In the genomic region with DNA sequence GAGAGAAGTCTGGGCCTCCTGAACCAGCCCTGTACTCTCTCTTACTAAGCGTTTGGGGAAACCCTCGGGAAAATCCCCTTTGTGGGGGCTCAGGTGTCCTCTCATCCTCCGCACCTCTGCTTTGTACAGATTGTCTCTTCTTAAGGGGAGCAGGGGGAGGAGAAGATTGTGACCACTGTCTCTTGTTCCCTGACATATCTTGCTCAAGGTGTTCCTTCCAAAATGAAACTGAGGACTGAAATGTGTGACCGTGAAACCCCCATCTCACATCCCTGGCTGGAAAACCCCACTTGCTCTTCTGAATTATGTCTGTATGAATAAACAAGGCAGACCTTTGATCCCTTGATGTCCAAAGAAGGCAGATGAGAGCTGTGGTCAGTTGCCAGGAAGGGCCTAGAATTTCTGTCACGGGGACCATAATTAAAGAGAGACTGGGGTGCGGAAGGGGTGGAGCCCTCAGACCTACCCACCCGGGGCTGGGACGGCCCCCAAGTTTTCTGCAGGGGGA, we compare ENCODE assay signal across 11 cellular contexts.
DNase-seq lines count a peak whose midpoint lies in the region; ATAC-seq and TF ChIP-seq lines count a peak whose summit lies in the region.
"Had no signal": no experiment of that assay in that cellular context is flagged by ENCODE, and none has a peak within 500 bp of the region (broad histone marks: within the 10 kb centered on the region; RNA-seq: fewer than 3 reads in every experiment).

No MANE protein-coding gene starts in this region.

- ATAC-seq in GM19328 (IDR thresholded peaks at IDR 0.05; ENCODE audit: unreplicated experiment) (peak; percentile 67), HG02610 (IDR thresholded peaks at IDR 0.05; ENCODE audit: unreplicated experiment) (peak; percentile 74), HG03354 (IDR thresholded peaks at IDR 0.05; ENCODE audit: poor library complexity, severe bottlenecking, unreplicated experiment) (peak; percentile 70), right cardiac atrium (no peak)

- TF ChIP-seq CTCF in GM12875 (IDR thresholded peaks at IDR 0.05; ENCODE audit: borderline replicate concordance, insufficient read depth, low read depth, low read length): no peak

- peak overlapping the region; percentile 23 for H3K4me3 ChIP-seq in GM12875 (ENCODE audit: low read depth, low read length)
- H3K4me3 ChIP-seq in right cardiac atrium (ENCODE audit: low read length): no peak overlapping the region
- H3K4me3 ChIP-seq: lower lobe of right lung had no signal

- no peaks in the 10 kb centered on the region for H3K27me3 ChIP-seq in right cardiac atrium (ENCODE audit: control insufficient read depth, insufficient read depth)

- 80% methylated on average over 8 of the region's 8 CpGs for WGBS in right cardiac atrium

- no peak overlapping the region for H3K27ac ChIP-seq in substantia nigra (ENCODE audit: low read depth, low read length, poor library complexity, severe bottlenecking)
- no peak overlapping the region for H3K27ac ChIP-seq in right cardiac atrium (ENCODE audit: low read length)
- H3K27ac ChIP-seq: lower lobe of right lung had no signal

- no peaks in the 10 kb centered on the region for H3K9me3 ChIP-seq in right cardiac atrium (ENCODE audit: control insufficient read depth, low read length)
- H3K9me3 ChIP-seq: lower lobe of right lung had no signal

- DNase-seq in substantia nigra (lab: John Stamatoyannopoulos, UW): no peak
- no peak for DNase-seq in dedifferentiated amniotic fluid mesenchymal stem cell (ENCODE audit: extremely low spot score)
- no peak for DNase-seq in right cardiac atrium
- no peak for DNase-seq in NOMO-1 treated with DMSO at 0.1 percent for 48 hours (lab: John Stamatoyannopoulos, UW; ENCODE audit: unreplicated experiment)
- DNase-seq: activated CD8-positive, alpha-beta memory T cell treated with anti-CD3 and anti-CD28 coated beads, Interleukin-2, amount 50 U/mL, for 48 hours; effector CD4-positive, alpha-beta T cell; lower lobe of right lung had no signal

- intact Hi-C loops in right cardiac atrium (cut with DNase I): no loop called here

- H3K4me1 ChIP-seq in right cardiac atrium (ENCODE audit: control insufficient read depth, insufficient read depth, low read length): no peaks in the 10 kb centered on the region
- H3K4me1 ChIP-seq: lower lobe of right lung had no signal

Comparison
In these comparisons a context has a peak if more than half of its experiments do, and no peak if none do; other contexts are left out.
1. ATAC-seq: peak in GM19328 (single experiment), HG02610 (single experiment) and HG03354 (single experiment); none in right cardiac atrium (0 of 2).